Comparison of ENCODE assay signal across 33 cellular contexts in genomic region chr16:56709686-56710040, GRCh38. TPM values are rescaled to one million over a fixed set of nuclear protein-coding genes. Genes with fewer than 3 reads are reported as not detected.
DNase-seq lines count a peak whose midpoint lies in the region; ATAC-seq and TF ChIP-seq lines count a peak whose summit lies in the region.
"Had no signal": no experiment of that assay in that cellular context is flagged by ENCODE, and none has a peak within 500 bp of the region (broad histone marks: within the 10 kb centered on the region; RNA-seq: fewer than 3 reads in every experiment).

No MANE protein-coding gene starts in this region.

- 0 out of 2 replicates have a peak overlapping the region, but pooled peaks have one; percentile 47 for H2AFZ ChIP-seq in GM23338

- H3K4me3 Mint-ChIP-seq in activated CD8-positive, alpha-beta memory T cell treated with anti-CD3 and anti-CD28 coated beads, Interleukin-2, amount 10 ng/mL, durations not matched to agents 7 days and 5 days, result peak overlapping the region; percentile 85
- no peak overlapping the region for H3K4me3 Mint-ChIP-seq in GM23338
- H3K4me3 Mint-ChIP-seq in activated naive CD8-positive, alpha-beta T cell treated with anti-CD3 and anti-CD28 coated beads, Interleukin-2, amount 10 ng/mL, durations not matched to agents 7 days and 5 days, result peak overlapping the region; percentile 77
- H3K4me3 Mint-ChIP-seq: endodermal cell; nephron; stimulated activated memory B cell treated with anti-CD40 and anti-IgM and Interleukin-4, amounts not matched to agents 10 μg/mL and 1 μg/mL and 100 μg/mL, for 72 hours had no signal

- no peaks in the 10 kb centered on the region for H4K20me1 ChIP-seq in GM23338 (replicated peaks; ENCODE audit: insufficient read depth)

- H3K9me2 ChIP-seq in GM23338 (ENCODE audit: insufficient read depth), result no peaks in the 10 kb centered on the region

- H3K27ac Mint-ChIP-seq in activated CD8-positive, alpha-beta memory T cell treated with anti-CD3 and anti-CD28 coated beads, Interleukin-2, amount 10 ng/mL, durations not matched to agents 7 days and 5 days, result peak overlapping the region; percentile 93
- H3K27ac Mint-ChIP-seq in GM23338, result no peak overlapping the region
- peak overlapping the region; percentile 89 for H3K27ac Mint-ChIP-seq in activated naive CD8-positive, alpha-beta T cell treated with anti-CD3 and anti-CD28 coated beads, Interleukin-2, amount 10 ng/mL, durations not matched to agents 7 days and 5 days
- H3K27ac Mint-ChIP-seq: endodermal cell; nephron; stimulated activated memory B cell treated with anti-CD40 and anti-IgM and Interleukin-4, amounts not matched to agents 10 μg/mL and 1 μg/mL and 100 μg/mL, for 72 hours had no signal

- no peak overlapping the region for H3K4me3 ChIP-seq in GM23338
- no peak overlapping the region for H3K4me3 ChIP-seq in A673 (ENCODE audit: low read depth, low read length, poor library complexity, severe bottlenecking)
- H3K4me3 ChIP-seq: cardiac muscle cell, lower lobe of right lung, right atrium auricular region, testis, uterus had no signal

- intact Hi-C loops in A673 (cut with micrococcal nuclease; ENCODE audit: unreplicated experiment), result no loop called here

- CTCF ChIA-PET in activated CD8-positive, alpha-beta memory T cell treated with anti-CD3 and anti-CD28 coated beads, Interleukin-2, amount 10 ng/mL, durations not matched to agents 7 days and 5 days (lab: Charles Lee), result interaction anchor here (1.1 to 2.4 kb wide), 6 partner anchors 8 to 190 kb away, joined by 3 to 17 read pairs (median 5); no protein-coding TSS in a partner anchor
- CTCF ChIA-PET in A673 (lab: Charles Lee), result no interaction called here

- H3K9me3 Mint-ChIP-seq in activated CD8-positive, alpha-beta memory T cell treated with anti-CD3 and anti-CD28 coated beads, Interleukin-2, amount 10 ng/mL, durations not matched to agents 7 days and 5 days (ENCODE audit: low read depth), result no peaks in the 10 kb centered on the region
- no peaks in the 10 kb centered on the region for H3K9me3 Mint-ChIP-seq in GM23338
- H3K9me3 Mint-ChIP-seq in activated naive CD8-positive, alpha-beta T cell treated with anti-CD3 and anti-CD28 coated beads, Interleukin-2, amount 10 ng/mL, durations not matched to agents 7 days and 5 days, result peaks cover 4% of the 10 kb centered on the region
- H3K9me3 Mint-ChIP-seq: endodermal cell; nephron; stimulated activated memory B cell treated with anti-CD40 and anti-IgM and Interleukin-4, amounts not matched to agents 10 μg/mL and 1 μg/mL and 100 μg/mL, for 72 hours had no signal

- TF ChIP-seq CTCF in GM23338 (conservative IDR thresholded peaks at IDR 0.05; ENCODE audit: low read depth in 2 of 2) (no peak), A673 (conservative IDR thresholded peaks at IDR 0.05; ENCODE audit: low read depth, low read length) (no peak)

- POLR2A ChIA-PET in activated naive CD8-positive, alpha-beta T cell treated with anti-CD3 and anti-CD28 coated beads, Interleukin-2, amount 10 ng/mL, durations not matched to agents 7 days and 5 days (lab: Charles Lee), result interaction anchor here (0.6 to 1.9 kb wide), 5 partner anchors 17 to 101 kb away, joined by 3 to 10 read pairs (median 5); partner anchors contain the start of genes MT1X, MT2A and NUP93
- POLR2A ChIA-PET in A673 (lab: Charles Lee; ENCODE audit: low non-redundant PET), result no interaction called here

- no peaks in the 10 kb centered on the region for H3K27me3 Mint-ChIP-seq in activated CD8-positive, alpha-beta memory T cell treated with anti-CD3 and anti-CD28 coated beads, Interleukin-2, amount 10 ng/mL, durations not matched to agents 7 days and 5 days
- H3K27me3 Mint-ChIP-seq in GM23338 (ENCODE audit: insufficient read depth, low read depth, poor library complexity), result peaks cover 13% of the 10 kb centered on the region
- no peaks in the 10 kb centered on the region for H3K27me3 Mint-ChIP-seq in activated naive CD8-positive, alpha-beta T cell treated with anti-CD3 and anti-CD28 coated beads, Interleukin-2, amount 10 ng/mL, durations not matched to agents 7 days and 5 days
- H3K27me3 Mint-ChIP-seq: stimulated activated memory B cell treated with anti-CD40 and anti-IgM and Interleukin-4, amounts not matched to agents 10 μg/mL and 1 μg/mL and 100 μg/mL, for 72 hours had no signal

- H3K36me3 Mint-ChIP-seq in activated CD8-positive, alpha-beta memory T cell treated with anti-CD3 and anti-CD28 coated beads, Interleukin-2, amount 10 ng/mL, durations not matched to agents 7 days and 5 days, result peaks cover 4% of the 10 kb centered on the region
- no peaks in the 10 kb centered on the region for H3K36me3 Mint-ChIP-seq in GM23338 (ENCODE audit: low read depth)
- H3K36me3 Mint-ChIP-seq in activated naive CD8-positive, alpha-beta T cell treated with anti-CD3 and anti-CD28 coated beads, Interleukin-2, amount 10 ng/mL, durations not matched to agents 7 days and 5 days, result peaks cover 4% of the 10 kb centered on the region
- H3K36me3 Mint-ChIP-seq: stimulated activated memory B cell treated with anti-CD40 and anti-IgM and Interleukin-4, amounts not matched to agents 10 μg/mL and 1 μg/mL and 100 μg/mL, for 72 hours had no signal

- H3K27ac ChIP-seq in GM23338 (ENCODE audit: low read depth) (no peak overlapping the region), A673 (ENCODE audit: low read depth, low read length, poor library complexity, severe bottlenecking) (no peak overlapping the region)
- H3K27ac ChIP-seq: cardiac muscle cell, heart left ventricle, lower lobe of right lung, right atrium auricular region, testis, uterus had no signal

- no peak overlapping the region for H3K4me2 ChIP-seq in GM23338

- no TSS peak for BruUV-seq in A673 (replicated peaks; lab: Mats Ljungman, UMichigan)

- H3K4me1 ChIP-seq in GM23338 (ENCODE audit: insufficient read depth) (peaks cover 5% of the 10 kb centered on the region), A673 (ENCODE audit: insufficient read depth, low read length, poor library complexity, severe bottlenecking) (no peaks in the 10 kb centered on the region)
- H3K4me1 ChIP-seq: heart left ventricle, lower lobe of right lung, right atrium auricular region, testis, uterus had no signal

- H3K27me3 ChIP-seq in GM23338 (ENCODE audit: insufficient read depth), result no peaks in the 10 kb centered on the region
- no peaks in the 10 kb centered on the region for H3K27me3 ChIP-seq in A673 (replicated peaks; ENCODE audit: insufficient read depth, low read depth, low read length, poor library complexity)
- H3K27me3 ChIP-seq: cardiac muscle cell, heart left ventricle, right atrium auricular region, testis, uterus had no signal

- ATAC-seq in activated CD8-positive, alpha-beta memory T cell treated with anti-CD3 and anti-CD28 coated beads, Interleukin-2, amount 10 ng/mL, durations not matched to agents 7 days and 5 days, result peak; percentile 18
- no peak for ATAC-seq in GM23338
- no peak for ATAC-seq in activated naive CD8-positive, alpha-beta T cell treated with anti-CD3 and anti-CD28 coated beads, Interleukin-2, amount 10 ng/mL, durations not matched to agents 7 days and 5 days (ENCODE audit: low read depth)
- peak; percentile 21 for ATAC-seq in stimulated activated naive CD8-positive, alpha-beta T cell treated with anti-CD3 and anti-CD28 coated beads, Interleukin-15, Interleukin-2, amounts not matched to agents 100 U/mL and 50 U/mL, for 24 hours
- ATAC-seq: esophagus mucosa; heart left ventricle; lower lobe of right lung; stimulated activated memory B cell treated with anti-CD40 and anti-IgM and Interleukin-4, amounts not matched to agents 10 μg/mL and 1 μg/mL and 100 μg/mL, for 72 hours had no signal

- H3K36me3 ChIP-seq in GM23338 (ENCODE audit: insufficient read depth) (no peaks in the 10 kb centered on the region), A673 (ENCODE audit: insufficient read depth, low read length, poor library complexity, severe bottlenecking) (no peaks in the 10 kb centered on the region)
- H3K36me3 ChIP-seq: cardiac muscle cell, heart left ventricle, lower lobe of right lung, right atrium auricular region, uterus had no signal

- no peaks in the 10 kb centered on the region for H3K9me3 ChIP-seq in A673 (ENCODE audit: low read depth, low read length, poor library complexity, severe bottlenecking)
- H3K9me3 ChIP-seq: heart left ventricle, lower lobe of right lung, right atrium auricular region, testis, uterus had no signal

- no peaks in the 10 kb centered on the region for H3K79me2 ChIP-seq in GM23338 (replicated peaks; ENCODE audit: insufficient read depth)

- H3K4me1 Mint-ChIP-seq in activated CD8-positive, alpha-beta memory T cell treated with anti-CD3 and anti-CD28 coated beads, Interleukin-2, amount 10 ng/mL, durations not matched to agents 7 days and 5 days, result peaks cover 44% of the 10 kb centered on the region
- peaks cover 11% of the 10 kb centered on the region for H3K4me1 Mint-ChIP-seq in GM23338
- H3K4me1 Mint-ChIP-seq in activated naive CD8-positive, alpha-beta T cell treated with anti-CD3 and anti-CD28 coated beads, Interleukin-2, amount 10 ng/mL, durations not matched to agents 7 days and 5 days, result peaks cover 41% of the 10 kb centered on the region
- H3K4me1 Mint-ChIP-seq: nephron; stimulated activated memory B cell treated with anti-CD40 and anti-IgM and Interleukin-4, amounts not matched to agents 10 μg/mL and 1 μg/mL and 100 μg/mL, for 72 hours had no signal

- peak; percentile 62 for DNase-seq in activated CD8-positive, alpha-beta memory T cell treated with anti-CD3 and anti-CD28 coated beads, Interleukin-2, amount 10 ng/mL, durations not matched to agents 7 days and 5 days
- DNase-seq in activated CD8-positive, alpha-beta memory T cell treated with anti-CD3 and anti-CD28 coated beads, Interleukin-2, amount 50 U/mL, for 4 hours, result no peak
- no peak for DNase-seq in GM23338 (ENCODE audit: low spot score)
- DNase-seq in activated naive CD8-positive, alpha-beta T cell treated with anti-CD3 and anti-CD28 coated beads, Interleukin-2, amount 10 ng/mL, durations not matched to agents 7 days and 5 days, result no peak
- no peak for DNase-seq in stimulated activated naive CD8-positive, alpha-beta T cell treated with anti-CD3 and anti-CD28 coated beads, Interleukin-15, Interleukin-2, amounts not matched to agents 100 U/mL and 50 U/mL, for 24 hours
- no peak for DNase-seq in hepatic stellate cell (ENCODE audit: low spot score)
- no peak for DNase-seq in T-helper 9 cell
- DNase-seq in A673 (ENCODE audit: low spot score), result no peak
- DNase-seq: activated CD4-positive, alpha-beta T cell treated with anti-CD3 and anti-CD28 coated beads, Interleukin-2, amount 50 U/mL, for 4 hours; activated naive CD4-positive, alpha-beta T cell treated with anti-CD3 and anti-CD28 coated beads, Interleukin-2, amount 50 U/mL, for 16 hours; aorta; cortex of kidney; DMS53; endodermal cell; foreskin fibroblast; H7; heart left ventricle; IMR-90; lower lobe of right lung; NCI-H1105; NCI-H2029 treated with DMSO at 0.1 percent for 48 hours; NCI-H526 treated with DMSO at 0.1 percent for 48 hours; SIG-M5; T1000; testis; uterus had no signal

- H3F3A ChIP-seq in GM23338 (replicated peaks; ENCODE audit: low read depth), result no peaks in the 10 kb centered on the region

RNA-seq across cellular contexts. Expression of gene NUP93, which starts 20.3 kb away (rescaled TPM):
- total RNA-seq in activated CD8-positive, alpha-beta memory T cell treated with anti-CD3 and anti-CD28 coated beads, Interleukin-2, amount 10 ng/mL, durations not matched to agents 7 days and 5 days, result 100 to 1,000 TPM; 126 to 129 TPM
- total RNA-seq in GM23338 (2014; rRNA removed; shearing (Covaris generic)), result 166 and 187 TPM in 2 replicates
- polyA plus RNA-seq in GM23338 (2016; fragmentation: Nextera tagmentation; extraction: Ambion mirVana), result 139 and 144 TPM in 2 replicates
- total RNA-seq in activated naive CD8-positive, alpha-beta T cell treated with anti-CD3 and anti-CD28 coated beads, Interleukin-2, amount 10 ng/mL, durations not matched to agents 7 days and 5 days, result 10 to 100 TPM; 89.5 to 92.5 TPM
- 153 and 155 TPM in 2 replicates for total RNA-seq in A673 (2021)

RNA-seq across cellular contexts. Expression of gene MT1X, which starts 27.4 kb away (rescaled TPM):
- total RNA-seq in activated CD8-positive, alpha-beta memory T cell treated with anti-CD3 and anti-CD28 coated beads, Interleukin-2, amount 10 ng/mL, durations not matched to agents 7 days and 5 days, result 10 to 100 TPM; 34.2 to 39.5 TPM
- 187 and 293 TPM in 2 replicates for total RNA-seq in GM23338 (2014; rRNA removed; shearing (Covaris generic))
- 942 and 1,099 TPM in 2 replicates for polyA plus RNA-seq in GM23338 (2016; fragmentation: Nextera tagmentation; extraction: Ambion mirVana)
- 10 to 100 TPM; 35.0 to 35.4 TPM for total RNA-seq in activated naive CD8-positive, alpha-beta T cell treated with anti-CD3 and anti-CD28 coated beads, Interleukin-2, amount 10 ng/mL, durations not matched to agents 7 days and 5 days
- total RNA-seq in A673 (2021), result 30.0 and 74.3 TPM in 2 replicates

RNA-seq across cellular contexts. Expression of gene MT1H, which starts 40.0 kb away (rescaled TPM):
- not detected for total RNA-seq in activated CD8-positive, alpha-beta memory T cell treated with anti-CD3 and anti-CD28 coated beads, Interleukin-2, amount 10 ng/mL, durations not matched to agents 7 days and 5 days
- 52.3 and 54.5 TPM in 2 replicates for total RNA-seq in GM23338 (2014; rRNA removed; shearing (Covaris generic))
- 425 and 442 TPM in 2 replicates for polyA plus RNA-seq in GM23338 (2016; fragmentation: Nextera tagmentation; extraction: Ambion mirVana)
- total RNA-seq in activated naive CD8-positive, alpha-beta T cell treated with anti-CD3 and anti-CD28 coated beads, Interleukin-2, amount 10 ng/mL, durations not matched to agents 7 days and 5 days, result not detected
- total RNA-seq in A673 (2021), result 2.4 TPM in 1 of 2 replicates, not detected in the other
- total RNA-seq: cardiac muscle cell, IMR-90, kidney epithelial cell, mononuclear cell, right atrium auricular region, testis, uterus had no signal
- polyA plus RNA-seq: cardiac muscle cell, heart left ventricle, IMR-90 had no signal

RNA-seq across cellular contexts. Expression of gene MT1G, which starts 41.8 kb away (rescaled TPM):
- 1 to 10 TPM; 2.8 to 3.4 TPM for total RNA-seq in activated CD8-positive, alpha-beta memory T cell treated with anti-CD3 and anti-CD28 coated beads, Interleukin-2, amount 10 ng/mL, durations not matched to agents 7 days and 5 days
- total RNA-seq in GM23338 (2014; rRNA removed; shearing (Covaris generic)), result 176 and 184 TPM in 2 replicates
- polyA plus RNA-seq in GM23338 (2016; fragmentation: Nextera tagmentation; extraction: Ambion mirVana), result 1,014 and 1,104 TPM in 2 replicates
- 1 to 10 TPM; 4.0 to 5.0 TPM for total RNA-seq in activated naive CD8-positive, alpha-beta T cell treated with anti-CD3 and anti-CD28 coated beads, Interleukin-2, amount 10 ng/mL, durations not matched to agents 7 days and 5 days
- 10.8 and 48.8 TPM in 2 replicates for total RNA-seq in A673 (2021)
- total RNA-seq: cardiac muscle cell, IMR-90, mononuclear cell had no signal
- polyA plus RNA-seq: cardiac muscle cell had no signal

RNA-seq across cellular contexts. Expression of gene MT1F, which starts 51.9 kb away (rescaled TPM):
- 10 to 100 TPM; 11.4 to 20.6 TPM for total RNA-seq in activated CD8-positive, alpha-beta memory T cell treated with anti-CD3 and anti-CD28 coated beads, Interleukin-2, amount 10 ng/mL, durations not matched to agents 7 days and 5 days
- total RNA-seq in GM23338 (2014; rRNA removed; shearing (Covaris generic)), result 7.3 and 7.4 TPM in 2 replicates
- polyA plus RNA-seq in GM23338 (2016; fragmentation: Nextera tagmentation; extraction: Ambion mirVana), result 107 and 118 TPM in 2 replicates
- 10 to 100 TPM; 24.1 to 27.8 TPM for total RNA-seq in activated naive CD8-positive, alpha-beta T cell treated with anti-CD3 and anti-CD28 coated beads, Interleukin-2, amount 10 ng/mL, durations not matched to agents 7 days and 5 days
- 7.7 and 26.9 TPM in 2 replicates for total RNA-seq in A673 (2021)
- total RNA-seq: cardiac muscle cell, IMR-90 had no signal
- polyA plus RNA-seq: cardiac muscle cell had no signal

Comparison
In these comparisons a context has a peak if more than half of its experiments do, and no peak if none do; other contexts are left out.
1. ATAC-seq: peak in activated CD8-positive, alpha-beta memory T cell treated with anti-CD3 and anti-CD28 coated beads, Interleukin-2, amount 10 ng/mL, durations not matched to agents 7 days and 5 days (single experiment) and stimulated activated naive CD8-positive, alpha-beta T cell treated with anti-CD3 and anti-CD28 coated beads, Interleukin-15, Interleukin-2, amounts not matched to agents 100 U/mL and 50 U/mL, for 24 hours (single experiment); none in GM23338 (single experiment) and activated naive CD8-positive, alpha-beta T cell treated with anti-CD3 and anti-CD28 coated beads, Interleukin-2, amount 10 ng/mL, durations not matched to agents 7 days and 5 days (single experiment).
2. RNA of gene MT1H, which starts 40.0 kb away (total RNA-seq): 52.3 to 54.5 TPM in GM23338; 2.4 TPM in A673, not detected in activated naive CD8-positive, alpha-beta T cell treated with anti-CD3 and anti-CD28 coated beads, Interleukin-2, amount 10 ng/mL, durations not matched to agents 7 days and 5 days and not detected in activated CD8-positive, alpha-beta memory T cell treated with anti-CD3 and anti-CD28 coated beads, Interleukin-2, amount 10 ng/mL, durations not matched to agents 7 days and 5 days; every median in the first group is over 10 times any median in the second.